ENCODE assay signal across 16 cellular contexts in genomic region chr1:45928486-45929205, GRCh38.
A peak's percentile ranks its signal among the peaks of the same experiment; 100 is the strongest.
DNase-seq lines count a peak whose midpoint lies in the region; ATAC-seq and TF ChIP-seq lines count a peak whose summit lies in the region.
"Had no signal": no experiment of that assay in that cellular context is flagged by ENCODE, and none has a peak within 500 bp of the region (broad histone marks: within the 10 kb centered on the region; RNA-seq: fewer than 3 reads in every experiment).

No MANE protein-coding gene starts in this region.

- H4K20me1 ChIP-seq in GM23338 (replicated peaks; ENCODE audit: insufficient read depth), result no peaks in the 10 kb centered on the region

- H2AFZ ChIP-seq in GM23338, result no peak overlapping the region

- POLR2A ChIA-PET in activated CD4-positive, alpha-beta memory T cell treated with anti-CD3 and anti-CD28 coated beads, Interleukin-2, amount 10 ng/mL, durations not matched to agents 7 days and 5 days (lab: Charles Lee), result no interaction called here

- no peak for TF ChIP-seq CTCF in GM23338 (conservative IDR thresholded peaks at IDR 0.05; ENCODE audit: low read depth in 2 of 2)
- TF ChIP-seq CTCF in NB4 (IDR thresholded peaks at IDR 0.05; ENCODE audit: low read depth, low read length), result no peak
- no peak for TF ChIP-seq CTCF in osteocyte (IDR thresholded peaks at IDR 0.05)

- H3F3A ChIP-seq in GM23338 (replicated peaks; ENCODE audit: low read depth), result no peaks in the 10 kb centered on the region

- H3K9me2 ChIP-seq in GM23338 (ENCODE audit: insufficient read depth), result no peaks in the 10 kb centered on the region

- H3K4me3 ChIP-seq in GM23338, result peak overlapping the region; percentile 26
- H3K4me3 ChIP-seq in NB4 (ENCODE audit: low read depth, low read length), result no peak overlapping the region
- H3K4me3 ChIP-seq: SK-N-MC had no signal

- peak overlapping the region; percentile 84 for H3K27ac ChIP-seq in GM23338 (ENCODE audit: low read depth)
- H3K27ac ChIP-seq: HL-60, SK-N-MC had no signal

- CTCF ChIA-PET in activated CD4-positive, alpha-beta memory T cell treated with anti-CD3 and anti-CD28 coated beads, Interleukin-2, amount 10 ng/mL, durations not matched to agents 7 days and 5 days (lab: Charles Lee), result no interaction called here

- intact Hi-C loops in activated T-helper 2 cell treated with anti-CD3 and anti-CD28 coated beads, Interferon-gamma antibody, Interleukin-2, Interleukin-4, amounts not matched to agents 10 μg/mL and 5 μg/mL and 100 μg/mL, durations not matched to agents 14 hours and 24 hours and 36 hours (cut with micrococcal nuclease), result no loop called here

- H3K36me3 ChIP-seq in GM23338 (ENCODE audit: insufficient read depth), result no peaks in the 10 kb centered on the region

- H3K79me2 ChIP-seq in GM23338 (replicated peaks; ENCODE audit: insufficient read depth), result peaks cover 29% of the 10 kb centered on the region

- H3K4me2 ChIP-seq in GM23338, result peak overlapping the region; percentile 78

- ATAC-seq in GM23338 (no peak), GM19035 (IDR thresholded peaks at IDR 0.05; ENCODE audit: unreplicated experiment) (no peak)
- ATAC-seq in effector memory CD8-positive, alpha-beta T cell (replicated peaks), result peak; percentile 39
- ATAC-seq: CD8-positive, alpha-beta T cell; left colon had no signal

- H3K4me1 ChIP-seq in GM23338 (ENCODE audit: insufficient read depth), result peaks cover 59% of the 10 kb centered on the region

- no peaks in the 10 kb centered on the region; the same call in 2 of the 3 replicates for H3K36me3 Mint-ChIP-seq in GM23338 (ENCODE audit: low read depth)
- H3K36me3 Mint-ChIP-seq in effector memory CD8-positive, alpha-beta T cell (ENCODE audit: insufficient read depth), result peaks cover 3% of the 10 kb centered on the region
- H3K36me3 Mint-ChIP-seq in osteocyte (ENCODE audit: unreplicated experiment), result no peaks in the 10 kb centered on the region
- H3K36me3 Mint-ChIP-seq in activated T-helper 2 cell treated with anti-CD3 and anti-CD28 coated beads, Interferon-gamma antibody, Interleukin-2, Interleukin-4, amounts not matched to agents 10 μg/mL and 5 μg/mL and 100 μg/mL, durations not matched to agents 14 hours and 24 hours and 36 hours (ENCODE audit: low read depth), result no peaks in the 10 kb centered on the region
- H3K36me3 Mint-ChIP-seq in activated CD4-positive, alpha-beta memory T cell treated with anti-CD3 and anti-CD28 coated beads, Interleukin-2, amount 10 ng/mL, durations not matched to agents 7 days and 5 days (ENCODE audit: low read depth), result no peaks in the 10 kb centered on the region
- H3K36me3 Mint-ChIP-seq: CD8-positive, alpha-beta T cell had no signal

- H3K27ac Mint-ChIP-seq in GM23338 (peak overlapping the region; percentile 85), osteocyte (ENCODE audit: unreplicated experiment) (peak overlapping the region; percentile 55)
- peak overlapping the region; percentile 11 to 73 for H3K27ac Mint-ChIP-seq in effector memory CD8-positive, alpha-beta T cell
- H3K27ac Mint-ChIP-seq in activated T-helper 2 cell treated with anti-CD3 and anti-CD28 coated beads, Interferon-gamma antibody, Interleukin-2, Interleukin-4, amounts not matched to agents 10 μg/mL and 5 μg/mL and 100 μg/mL, durations not matched to agents 14 hours and 24 hours and 36 hours, result no peak overlapping the region
- no peak overlapping the region for H3K27ac Mint-ChIP-seq in activated CD4-positive, alpha-beta memory T cell treated with anti-CD3 and anti-CD28 coated beads, Interleukin-2, amount 10 ng/mL, durations not matched to agents 7 days and 5 days
- H3K27ac Mint-ChIP-seq: CD8-positive, alpha-beta T cell; stimulated activated naive CD8-positive, alpha-beta T cell treated with anti-CD3 and anti-CD28 coated beads, Interleukin-15, Interleukin-2, amounts not matched to agents 100 ng/mL and 50 ng/mL, for 24 hours had no signal

- H3K27me3 ChIP-seq in GM23338 (ENCODE audit: insufficient read depth), result no peaks in the 10 kb centered on the region

- no peak for TF ChIP-seq POLR2A in NB4 (IDR thresholded peaks at IDR 0.05; ENCODE audit: extremely low read depth, insufficient read length)

- H3K9me3 Mint-ChIP-seq in GM23338 (no peaks in the 10 kb centered on the region), osteocyte (ENCODE audit: unreplicated experiment) (no peaks in the 10 kb centered on the region)
- no peaks in the 10 kb centered on the region for H3K9me3 Mint-ChIP-seq in effector memory CD8-positive, alpha-beta T cell
- no peaks in the 10 kb centered on the region for H3K9me3 Mint-ChIP-seq in activated T-helper 2 cell treated with anti-CD3 and anti-CD28 coated beads, Interferon-gamma antibody, Interleukin-2, Interleukin-4, amounts not matched to agents 10 μg/mL and 5 μg/mL and 100 μg/mL, durations not matched to agents 14 hours and 24 hours and 36 hours
- H3K9me3 Mint-ChIP-seq in activated CD4-positive, alpha-beta memory T cell treated with anti-CD3 and anti-CD28 coated beads, Interleukin-2, amount 10 ng/mL, durations not matched to agents 7 days and 5 days, result no peaks in the 10 kb centered on the region
- H3K9me3 Mint-ChIP-seq: CD8-positive, alpha-beta T cell; stimulated activated naive CD8-positive, alpha-beta T cell treated with anti-CD3 and anti-CD28 coated beads, Interleukin-15, Interleukin-2, amounts not matched to agents 100 ng/mL and 50 ng/mL, for 24 hours had no signal

- H3K27me3 Mint-ChIP-seq in GM23338 (ENCODE audit: insufficient read depth, low read depth, poor library complexity) (peaks cover 5% of the 10 kb centered on the region), osteocyte (ENCODE audit: unreplicated experiment) (no peaks in the 10 kb centered on the region)
- H3K27me3 Mint-ChIP-seq in effector memory CD8-positive, alpha-beta T cell, result no peaks in the 10 kb centered on the region
- no peaks in the 10 kb centered on the region for H3K27me3 Mint-ChIP-seq in activated T-helper 2 cell treated with anti-CD3 and anti-CD28 coated beads, Interferon-gamma antibody, Interleukin-2, Interleukin-4, amounts not matched to agents 10 μg/mL and 5 μg/mL and 100 μg/mL, durations not matched to agents 14 hours and 24 hours and 36 hours (ENCODE audit: low read depth)
- H3K27me3 Mint-ChIP-seq in activated CD4-positive, alpha-beta memory T cell treated with anti-CD3 and anti-CD28 coated beads, Interleukin-2, amount 10 ng/mL, durations not matched to agents 7 days and 5 days, result no peaks in the 10 kb centered on the region
- H3K27me3 Mint-ChIP-seq: stimulated activated naive CD8-positive, alpha-beta T cell treated with anti-CD3 and anti-CD28 coated beads, Interleukin-15, Interleukin-2, amounts not matched to agents 100 ng/mL and 50 ng/mL, for 24 hours had no signal

- no peak overlapping the region for H3K4me3 Mint-ChIP-seq in GM23338
- no peak overlapping the region for H3K4me3 Mint-ChIP-seq in effector memory CD8-positive, alpha-beta T cell
- H3K4me3 Mint-ChIP-seq in osteocyte (ENCODE audit: unreplicated experiment), result no peak overlapping the region
- H3K4me3 Mint-ChIP-seq in activated T-helper 2 cell treated with anti-CD3 and anti-CD28 coated beads, Interferon-gamma antibody, Interleukin-2, Interleukin-4, amounts not matched to agents 10 μg/mL and 5 μg/mL and 100 μg/mL, durations not matched to agents 14 hours and 24 hours and 36 hours (ENCODE audit: low read depth), result no peak overlapping the region
- H3K4me3 Mint-ChIP-seq in activated CD4-positive, alpha-beta memory T cell treated with anti-CD3 and anti-CD28 coated beads, Interleukin-2, amount 10 ng/mL, durations not matched to agents 7 days and 5 days, result no peak overlapping the region
- H3K4me3 Mint-ChIP-seq: CD8-positive, alpha-beta T cell; stimulated activated naive CD8-positive, alpha-beta T cell treated with anti-CD3 and anti-CD28 coated beads, Interleukin-15, Interleukin-2, amounts not matched to agents 100 ng/mL and 50 ng/mL, for 24 hours had no signal

- DNase-seq in GM23338 (ENCODE audit: low spot score), result no peak
- peak; percentile 11 for DNase-seq in NB4 (ENCODE audit: low read depth)
- DNase-seq in effector memory CD8-positive, alpha-beta T cell, result no peak
- no peak for DNase-seq in osteocyte (ENCODE audit: extremely low spot score, unreplicated experiment)
- no peak for DNase-seq in activated T-helper 2 cell treated with anti-CD3 and anti-CD28 coated beads, Interferon-gamma antibody, Interleukin-2, Interleukin-4, amounts not matched to agents 10 μg/mL and 5 μg/mL and 100 μg/mL, durations not matched to agents 14 hours and 24 hours and 36 hours (ENCODE audit: low spot score)
- no peak for DNase-seq in NCI-H2196 treated with DMSO at 0.1 percent for 48 hours (lab: John Stamatoyannopoulos, UW; ENCODE audit: unreplicated experiment)
- no peak for DNase-seq in activated CD4-positive, alpha-beta memory T cell treated with anti-CD3 and anti-CD28 coated beads, Interleukin-2, amount 10 ng/mL, durations not matched to agents 7 days and 5 days
- DNase-seq: activated naive CD4-positive, alpha-beta T cell treated with anti-CD3 and anti-CD28 coated beads, Interleukin-2, amount 50 U/mL, for 16 hours; caudate nucleus; CD8-positive, alpha-beta T cell; left colon; NCI-H2081 treated with DMSO at 0.1 percent for 48 hours had no signal

- H3K4me1 Mint-ChIP-seq in GM23338 (peaks cover 59% of the 10 kb centered on the region), osteocyte (ENCODE audit: unreplicated experiment) (peaks cover 25% of the 10 kb centered on the region)
- H3K4me1 Mint-ChIP-seq in effector memory CD8-positive, alpha-beta T cell (ENCODE audit: low read depth in 2 of 2), result peaks cover 14 to 21% of the 10 kb centered on the region in 2 donors
- peaks cover 9% of the 10 kb centered on the region for H3K4me1 Mint-ChIP-seq in activated T-helper 2 cell treated with anti-CD3 and anti-CD28 coated beads, Interferon-gamma antibody, Interleukin-2, Interleukin-4, amounts not matched to agents 10 μg/mL and 5 μg/mL and 100 μg/mL, durations not matched to agents 14 hours and 24 hours and 36 hours (ENCODE audit: low read depth)
- peaks cover 2% of the 10 kb centered on the region for H3K4me1 Mint-ChIP-seq in activated CD4-positive, alpha-beta memory T cell treated with anti-CD3 and anti-CD28 coated beads, Interleukin-2, amount 10 ng/mL, durations not matched to agents 7 days and 5 days

TF ChIP-seq in GM23338, 12 proteins besides CTCF, POLR2A, EP300 and RAD21 (continues in another document):
- TF ChIP-seq CREB1 (CRISPR knock-in tag; IDR thresholded peaks at IDR 0.05; ENCODE audit: low read depth) (no peak), ZNF114 (CRISPR knock-in tag; IDR thresholded peaks at IDR 0.05) (no peak), POLR2AphosphoS5 (IDR thresholded peaks at IDR 0.05; ENCODE audit: low read depth) (no peak), STAT1 (IDR thresholded peaks at IDR 0.05; ENCODE audit: unreplicated experiment) (no peak)

Comparison
In these comparisons a context has a peak if more than half of its experiments do, and no peak if none do; other contexts are left out.
1. H3K27ac Mint-ChIP-seq: peak in GM23338 (single experiment), effector memory CD8-positive, alpha-beta T cell (2 of 2) and osteocyte (single experiment); none in activated T-helper 2 cell treated with anti-CD3 and anti-CD28 coated beads, Interferon-gamma antibody, Interleukin-2, Interleukin-4, amounts not matched to agents 10 μg/mL and 5 μg/mL and 100 μg/mL, durations not matched to agents 14 hours and 24 hours and 36 hours (single experiment) and activated CD4-positive, alpha-beta memory T cell treated with anti-CD3 and anti-CD28 coated beads, Interleukin-2, amount 10 ng/mL, durations not matched to agents 7 days and 5 days (single experiment).